In genomic region chr7:156027821-156028220, GRCh38 we compare ENCODE assay signal across 30 cellular contexts.
"Had no signal": no experiment of that assay in that cellular context is flagged by ENCODE, and none has a peak within 500 bp of the region (broad histone marks: within the 10 kb centered on the region; RNA-seq: fewer than 3 reads in every experiment).

No MANE protein-coding gene starts in this region.

- DNase-seq: activated CD4-positive, alpha-beta T cell treated with anti-CD3 and anti-CD28 coated beads for 36 hours; activated CD4-positive, alpha-beta T cell treated with anti-CD3 and anti-CD28 coated beads, Interleukin-2, amount 10 ng/mL, durations not matched to agents 24 days and 14 days; activated CD4-positive, CD25-positive, alpha-beta regulatory T cell; activated CD4-positive, CD25-positive, alpha-beta regulatory T cell treated with anti-CD3 and anti-CD28 coated beads, Interleukin-2, amount 50 U/mL, for 72 hours; activated CD8-positive, alpha-beta T cell treated with anti-CD3 and anti-CD28 coated beads, Interleukin-2, amount 10 ng/mL, durations not matched to agents 7 days and 5 days; activated gamma-delta T cell; activated naive CD4-positive, alpha-beta T cell; activated naive CD4-positive, alpha-beta T cell treated with anti-CD3 and anti-CD28 coated beads, Interleukin-2, amount 10 ng/mL, durations not matched to agents 7 days and 5 days; activated naive CD8-positive, alpha-beta T cell treated with anti-CD3 and anti-CD28 coated beads, Interleukin-2, amount 10 ng/mL, durations not matched to agents 7 days and 5 days; activated T-cell treated with anti-CD3 and anti-CD28 coated beads for 4 hours; activated T-cell treated with anti-CD3 and anti-CD28 coated beads, Interleukin-2, amount 50 U/mL, for 24 hours; activated T-cell treated with anti-CD3 and anti-CD28 coated beads, Interleukin-2, amount 50 U/mL, for 72 hours; central memory CD4-positive, alpha-beta T cell; cerebellar nuclear complex; colonic mucosa; effector CD8-positive, alpha-beta T cell; foreskin keratinocyte; gastrocnemius medialis; glutamatergic neuron; heart left ventricle; SW 1271; T-cell; T-helper 9 cell had no signal

- H3K4me3 ChIP-seq: ascending aorta, breast epithelium, cardiac muscle cell, colonic mucosa, gastrocnemius medialis, heart left ventricle had no signal

- H3K27ac Mint-ChIP-seq: activated CD4-positive, alpha-beta T cell treated with anti-CD3 and anti-CD28 coated beads for 36 hours; activated CD4-positive, alpha-beta T cell treated with anti-CD3 and anti-CD28 coated beads, Interleukin-2, amount 10 ng/mL, durations not matched to agents 24 days and 14 days; activated CD8-positive, alpha-beta T cell treated with anti-CD3 and anti-CD28 coated beads, Interleukin-2, amount 10 ng/mL, durations not matched to agents 7 days and 5 days; activated naive CD4-positive, alpha-beta T cell treated with anti-CD3 and anti-CD28 coated beads, Interleukin-2, amount 10 ng/mL, durations not matched to agents 7 days and 5 days; activated naive CD4-positive, alpha-beta T cell treated with anti-CD3 and anti-CD28 coated beads, Interleukin-2, amount 50 U/mL, for 72 hours; activated naive CD8-positive, alpha-beta T cell treated with anti-CD3 and anti-CD28 coated beads, Interleukin-2, amount 10 ng/mL, durations not matched to agents 7 days and 5 days; activated T-cell treated with anti-CD3 and anti-CD28 coated beads, Interleukin-2, amount 50 U/mL, for 24 hours; activated T-cell treated with anti-CD3 and anti-CD28 coated beads, Interleukin-2, amount 50 U/mL, for 72 hours; T-cell; T-helper 1 cell treated with Interleukin-12 subunit alpha and Interleukin-12 subunit beta and Interleukin-4 antibody, amounts not matched to agents 30 μg/mL and 1 μg/mL, for 36 hours had no signal

- H3K27ac ChIP-seq: ascending aorta, breast epithelium, cardiac muscle cell, colonic mucosa, foreskin keratinocyte, gastrocnemius medialis, heart left ventricle had no signal

- H3K9me3 ChIP-seq: ascending aorta, breast epithelium, colonic mucosa, gastrocnemius medialis had no signal

- H3K36me3 ChIP-seq: ascending aorta, breast epithelium, cardiac muscle cell, colonic mucosa, gastrocnemius medialis, heart left ventricle had no signal

- H3K27me3 Mint-ChIP-seq: activated CD4-positive, alpha-beta T cell treated with anti-CD3 and anti-CD28 coated beads, Interleukin-2, amount 10 ng/mL, durations not matched to agents 24 days and 14 days; activated T-cell treated with anti-CD3 and anti-CD28 coated beads, Interleukin-2, amount 50 U/mL, for 24 hours had no signal

- H3K36me3 Mint-ChIP-seq: activated naive CD4-positive, alpha-beta T cell treated with anti-CD3 and anti-CD28 coated beads, Interleukin-2, amount 10 ng/mL, durations not matched to agents 7 days and 5 days; activated naive CD8-positive, alpha-beta T cell treated with anti-CD3 and anti-CD28 coated beads, Interleukin-2, amount 10 ng/mL, durations not matched to agents 7 days and 5 days; brain; T-cell had no signal

- H3K4me3 Mint-ChIP-seq: activated CD4-positive, alpha-beta T cell treated with anti-CD3 and anti-CD28 coated beads for 36 hours; activated CD4-positive, alpha-beta T cell treated with anti-CD3 and anti-CD28 coated beads, Interleukin-2, amount 10 ng/mL, durations not matched to agents 24 days and 14 days; activated CD8-positive, alpha-beta T cell treated with anti-CD3 and anti-CD28 coated beads, Interleukin-2, amount 10 ng/mL, durations not matched to agents 7 days and 5 days; activated naive CD4-positive, alpha-beta T cell treated with anti-CD3 and anti-CD28 coated beads, Interleukin-2, amount 10 ng/mL, durations not matched to agents 7 days and 5 days; activated naive CD8-positive, alpha-beta T cell treated with anti-CD3 and anti-CD28 coated beads, Interleukin-2, amount 10 ng/mL, durations not matched to agents 7 days and 5 days; activated T-cell treated with anti-CD3 and anti-CD28 coated beads, Interleukin-2, amount 50 U/mL, for 24 hours; activated T-cell treated with anti-CD3 and anti-CD28 coated beads, Interleukin-2, amount 50 U/mL, for 72 hours; brain; T-cell; T-helper 1 cell treated with Interleukin-12 subunit alpha and Interleukin-12 subunit beta and Interleukin-4 antibody, amounts not matched to agents 30 μg/mL and 1 μg/mL, for 36 hours had no signal

- H3K27me3 ChIP-seq: ascending aorta, cardiac muscle cell, colonic mucosa, foreskin keratinocyte, gastrocnemius medialis had no signal

- H3K4me1 Mint-ChIP-seq: activated CD4-positive, alpha-beta T cell treated with anti-CD3 and anti-CD28 coated beads for 36 hours; activated CD4-positive, alpha-beta T cell treated with anti-CD3 and anti-CD28 coated beads, Interleukin-2, amount 10 ng/mL, durations not matched to agents 24 days and 14 days; activated naive CD4-positive, alpha-beta T cell treated with anti-CD3 and anti-CD28 coated beads, Interleukin-2, amount 10 ng/mL, durations not matched to agents 7 days and 5 days; activated naive CD8-positive, alpha-beta T cell treated with anti-CD3 and anti-CD28 coated beads, Interleukin-2, amount 10 ng/mL, durations not matched to agents 7 days and 5 days had no signal

- ATAC-seq: activated CD4-positive, alpha-beta T cell treated with anti-CD3 and anti-CD28 coated beads for 36 hours; activated CD8-positive, alpha-beta T cell treated with anti-CD3 and anti-CD28 coated beads, Interleukin-2, amount 10 ng/mL, durations not matched to agents 7 days and 5 days; activated naive CD4-positive, alpha-beta T cell treated with anti-CD3 and anti-CD28 coated beads, Interleukin-2, amount 50 U/mL, for 72 hours; activated T-cell treated with anti-CD3 and anti-CD28 coated beads, Interleukin-2, amount 50 U/mL, for 72 hours; esophagus mucosa; foreskin keratinocyte; gastrocnemius medialis; heart left ventricle; T-cell had no signal

- H3K4me1 ChIP-seq: ascending aorta, breast epithelium, colonic mucosa, foreskin keratinocyte, gastrocnemius medialis, heart left ventricle had no signal
